Comparison of ENCODE assay signal across 13 cellular contexts in the genomic region with DNA sequence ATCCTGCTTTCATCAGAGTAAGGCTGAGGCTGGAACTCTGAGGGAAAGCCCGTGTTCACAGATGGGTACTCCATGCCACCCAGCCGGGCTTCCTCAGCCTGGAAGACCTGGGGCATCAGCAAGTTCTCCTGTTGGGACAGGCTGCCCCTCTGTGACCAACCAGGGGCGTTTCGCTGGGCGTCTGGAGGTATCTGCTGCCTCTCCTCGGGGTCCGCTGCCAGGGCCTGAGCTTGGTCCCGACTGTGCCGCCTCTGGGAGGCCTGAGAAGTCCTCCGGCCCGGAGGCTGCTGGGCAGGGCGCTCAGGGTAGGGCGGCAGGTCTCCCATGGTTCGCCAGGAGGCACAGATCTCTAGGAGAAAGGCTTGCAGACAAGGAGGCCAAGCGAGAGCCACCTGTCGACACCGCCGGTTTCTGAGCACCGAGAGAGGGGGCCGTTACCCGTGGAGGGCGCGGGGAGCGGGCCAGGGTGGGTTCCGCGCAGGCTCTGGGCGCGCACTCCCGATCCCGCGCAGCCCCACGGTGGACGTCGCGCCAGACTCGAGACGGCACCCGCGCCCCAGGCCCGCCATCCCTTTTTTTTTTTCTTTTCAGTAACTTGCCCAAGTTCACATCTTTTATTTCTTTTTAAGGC. TPM values are rescaled to one million over a fixed set of nuclear protein-coding genes. Genes with fewer than 3 reads are reported as not detected.
DNase-seq lines count a peak whose midpoint lies in the region; ATAC-seq and TF ChIP-seq lines count a peak whose summit lies in the region.
"Had no signal": no experiment of that assay in that cellular context is flagged by ENCODE, and none has a peak within 500 bp of the region (broad histone marks: within the 10 kb centered on the region; RNA-seq: fewer than 3 reads in every experiment).

A gene (minus strand): TSS at position 458 of the 631 bp plus-strand sequence. CDS start 132 bp downstream, at position 326.

- H3K27ac ChIP-seq in ascending aorta (peak within 1 kb of the TSS in 1 of 2 donors; percentile 67), iPS-18a (ENCODE audit: low read length) (peak within 1 kb of the TSS; percentile 89), psoas muscle (no peak within 1 kb of the TSS)
- H3K27ac ChIP-seq in CD4-positive, alpha-beta T cell (ENCODE audit: low read depth, low read length) = no peak within 1 kb of the TSS
- H3K27ac ChIP-seq: PC-9 had no signal

- H3K4me3 ChIP-seq in H7 (ENCODE audit: insufficient read depth, low read depth, low read length) = peak within 1 kb of the TSS; percentile 78
- H3K4me3 ChIP-seq in ascending aorta = peak within 1 kb of the TSS; percentile 14 to 63
- H3K4me3 ChIP-seq in iPS-18a (ENCODE audit: low read length) = peak within 1 kb of the TSS; percentile 65
- H3K4me3 ChIP-seq in psoas muscle = peak within 1 kb of the TSS; percentile 49
- H3K4me3 ChIP-seq: PC-9 had no signal

- peaks cover 6% of the 10 kb centered on the region for H3K4me1 Mint-ChIP-seq in CD4-positive, alpha-beta T cell (ENCODE audit: low read depth)

- H3K27ac Mint-ChIP-seq in CD4-positive, alpha-beta T cell = no peak within 1 kb of the TSS
- H3K27ac Mint-ChIP-seq in activated naive CD4-positive, alpha-beta T cell treated with anti-CD3 and anti-CD28 coated beads, Interleukin-2, amount 50 U/mL, for 72 hours = peak within 1 kb of the TSS in 1 of 2 donors; percentile 36
- H3K27ac Mint-ChIP-seq: activated T-helper 2 cell treated with anti-CD3 and anti-CD28 coated beads, Interferon-gamma antibody, Interleukin-2, Interleukin-4, amounts not matched to agents 10 μg/mL and 5 μg/mL and 100 μg/mL, durations not matched to agents 14 hours and 24 hours and 36 hours; CD8-positive, alpha-beta memory T cell had no signal

- H3K36me3 Mint-ChIP-seq in CD4-positive, alpha-beta T cell (ENCODE audit: low read depth) = peaks cover 5% of the 10 kb centered on the region
- H3K36me3 Mint-ChIP-seq in activated naive CD4-positive, alpha-beta T cell treated with anti-CD3 and anti-CD28 coated beads, Interleukin-2, amount 50 U/mL, for 72 hours = no peaks in the 10 kb centered on the region

- DNase-seq in H7 (peak; percentile 85), ascending aorta (ENCODE audit: low spot score in 2 of 2) (no peak), psoas muscle (no peak)
- no peak for DNase-seq in CD4-positive, alpha-beta T cell
- no peak for DNase-seq in activated CD8-positive, alpha-beta memory T cell treated with anti-CD3 and anti-CD28 coated beads for 24 hours
- DNase-seq in activated naive CD4-positive, alpha-beta T cell treated with anti-CD3 and anti-CD28 coated beads, Interleukin-2, amount 50 U/mL, for 72 hours (ENCODE audit: low spot score in 2 of 2) = no peak
- DNase-seq: CD8-positive, alpha-beta memory T cell; NCI-H187 had no signal

- intact Hi-C loops in ascending aorta (cut with DNase I) = loop anchor here (5.0 kb wide), 1 partner anchor 202 kb away; no protein-coding TSS in a partner anchor
- intact Hi-C loops in psoas muscle (cut with DNase I) = no loop called here
- intact Hi-C loops in CD4-positive, alpha-beta T cell (cut with DNase I, micrococcal nuclease) = loop anchor here in 1 of 2 experiments (5.0 kb wide), 2 partner anchors 47 to 202 kb away; a partner anchor contains a TSS

- WGBS in psoas muscle, 3 donors = 22 to 32% (median 29%) methylated on average over 29 to 40 of the region's 40 CpGs

- H3K4me1 ChIP-seq in ascending aorta (peaks cover 0 to 4% of the 10 kb centered on the region in 2 donors), iPS-18a (ENCODE audit: control insufficient read depth, low read depth, low read length) (peaks cover 21% of the 10 kb centered on the region), psoas muscle (no peaks in the 10 kb centered on the region)

- CTCF ChIA-PET in CD4-positive, alpha-beta T cell (lab: Charles Lee) = no interaction called here

- TF ChIP-seq CTCF in ascending aorta (IDR thresholded peaks at IDR 0.05) = no peak
- no peak for TF ChIP-seq CTCF in psoas muscle (IDR thresholded peaks at IDR 0.05)
- TF ChIP-seq CTCF in CD4-positive, alpha-beta T cell (IDR thresholded peaks at IDR 0.05) = no peak

- H3K36me3 ChIP-seq in H7 (replicated peaks; ENCODE audit: control insufficient read depth, insufficient read depth, low read length) = peaks cover 4% of the 10 kb centered on the region
- H3K36me3 ChIP-seq in ascending aorta = peaks cover 2 to 6% of the 10 kb centered on the region in 2 donors
- no peaks in the 10 kb centered on the region for H3K36me3 ChIP-seq in iPS-18a (ENCODE audit: control insufficient read depth, low read depth, low read length)
- H3K36me3 ChIP-seq in psoas muscle (ENCODE audit: insufficient read depth in 1 of 2, low read depth in 1 of 2) = peaks cover 0 to 6% of the 10 kb centered on the region in 2 donors

- POLR2A ChIA-PET in CD4-positive, alpha-beta T cell (lab: Charles Lee) = interaction anchor here (0.8 to 1.9 kb wide), 2 partner anchors 22 to 49 kb away, joined by 3 to 8 read pairs; a partner anchor contains a TSS

- H3K4me3 Mint-ChIP-seq in CD4-positive, alpha-beta T cell = no peak within 1 kb of the TSS

- no peaks in the 10 kb centered on the region for H3K9me3 Mint-ChIP-seq in CD4-positive, alpha-beta T cell
- H3K9me3 Mint-ChIP-seq in activated naive CD4-positive, alpha-beta T cell treated with anti-CD3 and anti-CD28 coated beads, Interleukin-2, amount 50 U/mL, for 72 hours = no peaks in the 10 kb centered on the region
- H3K9me3 Mint-ChIP-seq: activated T-helper 2 cell treated with anti-CD3 and anti-CD28 coated beads, Interferon-gamma antibody, Interleukin-2, Interleukin-4, amounts not matched to agents 10 μg/mL and 5 μg/mL and 100 μg/mL, durations not matched to agents 14 hours and 24 hours and 36 hours; CD8-positive, alpha-beta memory T cell had no signal

- peaks cover 25% of the 10 kb centered on the region for H3K27me3 Mint-ChIP-seq in CD4-positive, alpha-beta T cell

- H3K9ac ChIP-seq in iPS-18a (ENCODE audit: low read length) = peak within 1 kb of the TSS; percentile 82

- H3K27me3 ChIP-seq in H7 (ENCODE audit: control insufficient read depth, insufficient read depth, low read length) = no peaks in the 10 kb centered on the region; the same call in 1 of the 2 replicates
- no peaks in the 10 kb centered on the region for H3K27me3 ChIP-seq in ascending aorta
- H3K27me3 ChIP-seq in iPS-18a (ENCODE audit: control insufficient read depth, insufficient read depth, low read length) = no peaks in the 10 kb centered on the region
- H3K27me3 ChIP-seq in psoas muscle (ENCODE audit: insufficient read depth in 3 of 3, low read length in 2 of 3) = peaks cover 0 to 2% (median 0%) of the 10 kb centered on the region in 3 donors
- H3K27me3 ChIP-seq in CD4-positive, alpha-beta T cell (ENCODE audit: control insufficient read depth, insufficient read depth, low read length) = peaks cover 13% of the 10 kb centered on the region

- ATAC-seq in psoas muscle (no peak), esophagus mucosa (no peak)
- ATAC-seq in CD4-positive, alpha-beta T cell (ENCODE audit: poor library complexity) = no peak
- ATAC-seq in activated naive CD4-positive, alpha-beta T cell treated with anti-CD3 and anti-CD28 coated beads, Interleukin-2, amount 50 U/mL, for 72 hours = no peak

- H3K9me3 ChIP-seq in ascending aorta (no peaks in the 10 kb centered on the region), iPS-18a (ENCODE audit: control insufficient read depth, low read depth, low read length) (no peaks in the 10 kb centered on the region), psoas muscle (no peaks in the 10 kb centered on the region)
- no peaks in the 10 kb centered on the region for H3K9me3 ChIP-seq in CD4-positive, alpha-beta T cell (ENCODE audit: control insufficient read depth, low read length)

RNA-seq across cellular contexts. Expression of the gene that starts here (rescaled TPM):
- 0.38 and 0.44 TPM in 2 replicates for total RNA-seq in H7 (2014; rRNA removed; shearing (Covaris generic))
- not detected for total RNA-seq in ascending aorta
- under 1 TPM in 2 of 4 donors, not detected in 2; 0.12 to 0.15 TPM for total RNA-seq in psoas muscle
- under 1 TPM in 2 of 3 donors, not detected in 1; 0.03 to 0.05 TPM for polyA plus RNA-seq in psoas muscle
- total RNA-seq in CD4-positive, alpha-beta T cell = under 1 TPM; 0.17 to 0.25 TPM
- total RNA-seq in esophagus mucosa = 0.12 TPM
- under 1 TPM; 0.14 to 0.39 TPM for total RNA-seq in activated naive CD4-positive, alpha-beta T cell treated with anti-CD3 and anti-CD28 coated beads, Interleukin-2, amount 50 U/mL, for 72 hours
- total RNA-seq: posterior vena cava had no signal
- polyA plus RNA-seq: CD8-positive, alpha-beta memory T cell had no signal

Comparison
In these comparisons a context has a peak if more than half of its experiments do, and no peak if none do; other contexts are left out.
1. Peak in DNase-seq and H3K4me3 ChIP-seq in H7; RNA of the gene not detected or under 1 TPM.